In genomic region chr2:220422676-220423075, GRCh38 we compare ENCODE assay signal across 34 cellular contexts.
"Had no signal": no experiment of that assay in that cellular context is flagged by ENCODE, and none has a peak within 500 bp of the region (broad histone marks: within the 10 kb centered on the region; RNA-seq: fewer than 3 reads in every experiment).

No MANE protein-coding gene starts in this region.

- DNase-seq: Karpas-422, Kasumi-1, MG63, MM.1S, MV-4-11, NCI-H1048, NCI-H1092, NCI-H1092 treated with DMSO at 0.1 percent for 48 hours, NCI-H1105, NCI-H1105 treated with DMSO at 0.1 percent for 48 hours, NCI-H1417, NCI-H1417 treated with DMSO at 0.1 percent for 48 hours, NCI-H1436, NCI-H1436 treated with DMSO at 0.1 percent for 48 hours, NCI-H146, NCI-H1694, NCI-H1694 treated with DMSO at 0.1 percent for 48 hours, NCI-H187, NCI-H187 treated with DMSO at 0.1 percent for 48 hours, NCI-H1930, NCI-H2029, NCI-H2029 treated with DMSO at 0.1 percent for 48 hours, NCI-H2081, NCI-H2081 treated with DMSO at 0.1 percent for 48 hours, NCI-H2107, NCI-H2171, NCI-H2171 treated with DMSO at 0.1 percent for 48 hours, NCI-H2227 treated with DMSO at 0.1 percent for 48 hours, NCI-H226, NCI-H345, NCI-H446, NCI-H446 treated with DMSO at 0.1 percent for 48 hours, NCI-H510A, NCI-H510A treated with DMSO at 0.1 percent for 48 hours had no signal

- H3K27me3 ChIP-seq: MG63 had no signal

- H3K9me3 ChIP-seq: MG63 had no signal

- H3K36me3 ChIP-seq: MG63 had no signal

- H3K4me3 ChIP-seq: MG63 had no signal
